In the genomic region with DNA sequence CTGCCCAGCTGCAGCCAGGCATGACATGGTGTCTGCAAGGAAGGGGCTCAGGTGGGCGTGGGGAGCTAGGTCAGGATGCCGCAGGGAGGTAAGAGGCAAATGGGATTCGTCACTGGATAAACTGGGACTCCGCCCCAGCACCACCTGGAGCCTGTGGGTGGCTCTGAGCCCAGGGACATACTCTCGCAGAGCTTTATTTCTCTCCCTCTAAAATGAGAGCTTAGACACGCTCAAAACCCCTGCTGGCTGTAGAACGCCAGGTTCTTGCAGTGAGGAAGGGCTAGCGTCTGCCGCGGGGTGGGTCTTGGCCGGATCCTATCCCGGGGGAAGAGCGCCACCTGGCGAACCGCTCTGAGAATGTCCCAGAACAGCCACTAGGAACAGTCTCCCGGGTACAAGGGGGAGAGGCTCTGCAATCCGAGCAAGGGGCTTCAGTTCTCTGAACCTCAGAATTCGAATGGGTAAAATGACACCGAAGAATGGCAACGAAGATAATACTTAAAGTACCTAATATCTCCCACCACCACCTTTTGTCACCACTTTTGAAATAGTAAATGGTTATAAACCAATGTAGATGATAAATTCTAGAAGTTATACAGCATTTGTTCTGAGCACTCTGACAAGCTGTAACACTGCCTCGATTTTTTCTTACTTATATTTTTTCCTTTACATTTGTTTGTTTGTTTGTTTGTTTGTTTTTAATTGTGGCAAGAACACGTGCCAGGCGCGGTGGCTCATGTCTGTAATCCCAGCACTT, we compare ENCODE assay signal across 7 cellular contexts. TPM values are rescaled to one million over a fixed set of nuclear protein-coding genes. Genes with fewer than 3 reads are reported as not detected.
DNase-seq lines count a peak whose midpoint lies in the region; ATAC-seq, FAIRE-seq and TF ChIP-seq lines count a peak whose summit lies in the region.

No MANE protein-coding gene starts in this region.

- TF ChIP-seq POLR2A in GM12891 (IDR thresholded peaks at IDR 0.05; ENCODE audit: low read depth, low read length), result no peak

- H3K9ac ChIP-seq in iPS-20b (ENCODE audit: low read depth, low read length), result peak overlapping the region; percentile 28; the same call in 1 of the 2 replicates

- FAIRE-seq in GM12891 (lab: Jason Lieb, UNC) (peak; percentile 92), small intestine (lab: Jason Lieb, UNC) (no peak)

- peak; percentile 60 for ATAC-seq in HG02840 (IDR thresholded peaks at IDR 0.05; ENCODE audit: low FRiP score, unreplicated experiment)

- H3K4me3 ChIP-seq in WERI-Rb-1 (ENCODE audit: low read depth, low read length), result peak overlapping the region; percentile 45
- peak overlapping the region; percentile 72 for H3K4me3 ChIP-seq in iPS-20b (ENCODE audit: low read length)
- H3K4me3 ChIP-seq in small intestine (ENCODE audit: low read depth in 1 of 2, low read length in 2 of 2), result peak overlapping the region in 1 of 2 donors; percentile 14

- no peaks in the 10 kb centered on the region; the same call in 1 of the 2 replicates for H3K4me1 ChIP-seq in iPS-20b (ENCODE audit: insufficient read depth, low read length)
- H3K4me1 ChIP-seq in small intestine (ENCODE audit: control insufficient read depth in 2 of 2, insufficient read depth in 1 of 2, low read depth in 1 of 2, low read length in 1 of 2), result no peaks in the 10 kb centered on the region

- H3K27ac ChIP-seq in WERI-Rb-1, result no peak overlapping the region
- H3K27ac ChIP-seq in iPS-20b (ENCODE audit: low read length), result no peak overlapping the region
- no peak overlapping the region for H3K27ac ChIP-seq in small intestine (ENCODE audit: low read depth in 1 of 2, low read length in 1 of 2)

- TF ChIP-seq CTCF in WERI-Rb-1 (IDR thresholded peaks at IDR 0.05; ENCODE audit: low read depth, low read length), result peak; percentile 81

- no peaks in the 10 kb centered on the region for H3K9me3 ChIP-seq in WERI-Rb-1 (ENCODE audit: severe bottlenecking)
- H3K9me3 ChIP-seq in iPS-20b (ENCODE audit: insufficient read depth, low read depth, low read length), result no peaks in the 10 kb centered on the region
- H3K9me3 ChIP-seq in small intestine (ENCODE audit: control insufficient read depth, low read depth), result no peaks in the 10 kb centered on the region

- H3K36me3 ChIP-seq in WERI-Rb-1 (no peaks in the 10 kb centered on the region), iPS-20b (ENCODE audit: insufficient read depth, low read depth, low read length) (no peaks in the 10 kb centered on the region), small intestine (ENCODE audit: control insufficient read depth in 2 of 2, insufficient read depth in 2 of 2, low read length in 2 of 2) (no peaks in the 10 kb centered on the region)

- in situ Hi-C loops in T47D (cut with HindIII; ENCODE audit: low pct_unique_long_range_greater_than_20kb, low sequenced_read_pairs), result no loop called here

- H3K27me3 ChIP-seq in WERI-Rb-1 (ENCODE audit: insufficient read depth, low read depth, severe bottlenecking) (no peaks in the 10 kb centered on the region), iPS-20b (ENCODE audit: insufficient read depth, low read length) (peaks cover 15% of the 10 kb centered on the region), small intestine (ENCODE audit: control insufficient read depth in 2 of 2, insufficient read depth in 2 of 2, low read length in 2 of 2) (no peaks in the 10 kb centered on the region)

- DNase-seq in GM12891 (ENCODE audit: insufficient read length, low spot score) (peak; percentile 70), NCI-H2107 treated with DMSO at 0.1 percent for 48 hours (lab: John Stamatoyannopoulos, UW; ENCODE audit: unreplicated experiment) (peak; percentile 58), WERI-Rb-1 (peak; percentile 93), T47D (ENCODE audit: low read depth in 1 of 2, low spot score in 1 of 2) (peak; percentile 56 to 88), small intestine (peak; percentile 78)

- WGBS in small intestine, 3 donors, result 13 to 16% (median 14%) methylated on average over 24 of the region's 24 CpGs

TF ChIP-seq in GM12891, 5 proteins besides CTCF, POLR2A, EP300 and RAD21:
- TF ChIP-seq SPI1 (IDR thresholded peaks at IDR 0.05; ENCODE audit: low read depth, low read length) (no peak), PAX5 (IDR thresholded peaks at IDR 0.05; ENCODE audit: insufficient read depth, low read length, severe bottlenecking) (no peak), POLR2AphosphoS5 (IDR thresholded peaks at IDR 0.05; ENCODE audit: low read depth, low read length) (no peak), POU2F2 (IDR thresholded peaks at IDR 0.05; ENCODE audit: low read depth, low read length) (peak; percentile 57; the same call in 1 of the 2 replicates)

RNA-seq across cellular contexts. Expression of gene SRGAP3, which starts 53.2 kb away (rescaled TPM):
- polyA plus RNA-seq in GM12891 (2012; ENCODE audit: low read depth, missing spikeins), result 7.5 TPM
- polyA plus RNA-seq in small intestine, result 1 to 10 TPM in 2 of 3 donors, under 1 TPM in 1; 0.22 to 1.4 (median 1.1) TPM
